8 cellular contexts compared by ENCODE assay signal in the genomic region with DNA sequence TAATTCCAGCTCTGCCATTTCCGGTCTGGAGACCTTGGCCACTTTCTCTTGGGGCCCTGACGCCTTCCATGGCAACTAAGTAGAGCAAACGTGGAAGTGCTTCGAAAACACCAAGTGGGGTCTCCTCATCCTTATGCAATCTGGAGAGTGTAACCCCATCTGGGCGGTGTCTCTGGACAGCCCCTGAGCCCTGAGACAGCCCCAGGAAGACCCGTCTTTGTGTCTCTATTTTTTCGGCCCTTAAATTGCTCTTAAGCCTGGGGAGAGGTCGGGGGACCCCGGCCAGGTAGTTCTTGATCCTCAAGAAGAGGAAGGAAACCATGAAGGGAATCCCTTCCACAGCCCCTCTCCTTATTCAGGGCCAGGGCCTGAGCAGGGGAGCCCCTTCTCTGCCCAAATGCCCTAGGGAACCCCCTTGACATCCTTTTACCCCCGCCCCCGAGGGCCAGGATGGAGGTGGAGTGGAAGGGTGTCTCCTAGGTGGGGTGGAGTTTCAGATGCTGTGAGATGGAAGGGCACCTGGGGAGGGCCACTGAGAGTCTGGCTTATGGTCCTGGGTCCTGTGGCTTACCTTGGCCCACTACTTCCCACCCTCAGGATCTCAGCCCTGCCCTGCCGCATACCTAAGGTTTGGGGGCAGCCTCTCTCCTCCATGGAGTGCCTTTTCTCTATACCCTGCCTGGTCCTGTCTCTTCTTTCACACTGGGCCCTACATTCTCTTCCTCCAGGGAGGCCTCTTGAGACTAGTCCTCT. TPM values are rescaled to one million over a fixed set of nuclear protein-coding genes. Genes with fewer than 3 reads are reported as not detected.
DNase-seq lines count a peak whose midpoint lies in the region; ATAC-seq and TF ChIP-seq lines count a peak whose summit lies in the region.

No MANE protein-coding gene starts in this region.

- H3K27me3 Mint-ChIP-seq in activated T-helper 2 cell treated with anti-CD3 and anti-CD28 coated beads, Interferon-gamma antibody, Interleukin-2, Interleukin-4, amounts not matched to agents 10 μg/mL and 5 μg/mL and 100 μg/mL, durations not matched to agents 14 hours and 24 hours and 36 hours (ENCODE audit: low read depth), result peaks cover 6% of the 10 kb centered on the region

- H3K4me3 ChIP-seq in HEK293 (ENCODE audit: low read depth, low read length), result no peak overlapping the region
- H3K4me3 ChIP-seq in iPS-15b (ENCODE audit: low read depth, low read length), result peak overlapping the region; percentile 50

- no peak overlapping the region; the same call in 1 of the 2 replicates for H3K27ac ChIP-seq in HEK293 (ENCODE audit: extremely low read depth, low read depth, low read length)

- H3K4me1 ChIP-seq in HEK293 (ENCODE audit: control insufficient read depth, insufficient read depth, low read length) (peaks cover 13% of the 10 kb centered on the region), iPS-15b (ENCODE audit: control insufficient read depth, insufficient read depth, low read length) (peaks cover 17% of the 10 kb centered on the region)

- CTCF ChIA-PET in HEK293 (lab: Yijun Ruan, JAX), result interaction anchor here (1.5 to 16.1 kb wide), 4 partner anchors 8 to 88 kb away, joined by 3 to 794 read pairs (median 30); partner anchors contain the start of genes ATG101 and SMIM41

- H3K36me3 Mint-ChIP-seq in activated T-helper 2 cell treated with anti-CD3 and anti-CD28 coated beads, Interferon-gamma antibody, Interleukin-2, Interleukin-4, amounts not matched to agents 10 μg/mL and 5 μg/mL and 100 μg/mL, durations not matched to agents 14 hours and 24 hours and 36 hours (ENCODE audit: low read depth), result peaks cover 4% of the 10 kb centered on the region
- peaks cover 13% of the 10 kb centered on the region for H3K36me3 Mint-ChIP-seq in stimulated activated effector memory CD8-positive, alpha-beta T cell treated with anti-CD3 and anti-CD28 coated beads, Interleukin-12 subunit alpha, Interleukin-12 subunit beta, amount 100 ng/mL, for 72 hours

- H3K9me3 ChIP-seq in HEK293 (ENCODE audit: control insufficient read depth, insufficient read depth, low read depth, low read length) (no peaks in the 10 kb centered on the region), iPS-15b (ENCODE audit: control insufficient read depth, insufficient read depth, low read length) (no peaks in the 10 kb centered on the region)

- H3K4me3 Mint-ChIP-seq in activated T-helper 2 cell treated with anti-CD3 and anti-CD28 coated beads, Interferon-gamma antibody, Interleukin-2, Interleukin-4, amounts not matched to agents 10 μg/mL and 5 μg/mL and 100 μg/mL, durations not matched to agents 14 hours and 24 hours and 36 hours (ENCODE audit: low read depth), result peak overlapping the region; percentile 71
- peak overlapping the region; percentile 68 for H3K4me3 Mint-ChIP-seq in stimulated activated effector memory CD8-positive, alpha-beta T cell treated with anti-CD3 and anti-CD28 coated beads, Interleukin-12 subunit alpha, Interleukin-12 subunit beta, amount 100 ng/mL, for 72 hours

- peaks cover 41% of the 10 kb centered on the region for H3K4me1 Mint-ChIP-seq in activated T-helper 2 cell treated with anti-CD3 and anti-CD28 coated beads, Interferon-gamma antibody, Interleukin-2, Interleukin-4, amounts not matched to agents 10 μg/mL and 5 μg/mL and 100 μg/mL, durations not matched to agents 14 hours and 24 hours and 36 hours (ENCODE audit: low read depth)
- H3K4me1 Mint-ChIP-seq in stimulated activated effector memory CD8-positive, alpha-beta T cell treated with anti-CD3 and anti-CD28 coated beads, Interleukin-12 subunit alpha, Interleukin-12 subunit beta, amount 100 ng/mL, for 72 hours, result peaks cover 42% of the 10 kb centered on the region

- H3K9me3 Mint-ChIP-seq in activated T-helper 2 cell treated with anti-CD3 and anti-CD28 coated beads, Interferon-gamma antibody, Interleukin-2, Interleukin-4, amounts not matched to agents 10 μg/mL and 5 μg/mL and 100 μg/mL, durations not matched to agents 14 hours and 24 hours and 36 hours, result no peaks in the 10 kb centered on the region
- no peaks in the 10 kb centered on the region for H3K9me3 Mint-ChIP-seq in stimulated activated effector memory CD8-positive, alpha-beta T cell treated with anti-CD3 and anti-CD28 coated beads, Interleukin-12 subunit alpha, Interleukin-12 subunit beta, amount 100 ng/mL, for 72 hours

- intact Hi-C loops in activated T-helper 2 cell treated with anti-CD3 and anti-CD28 coated beads, Interferon-gamma antibody, Interleukin-2, Interleukin-4, amounts not matched to agents 10 μg/mL and 5 μg/mL and 100 μg/mL, durations not matched to agents 14 hours and 24 hours and 36 hours (cut with micrococcal nuclease), result loop anchor here (1.0 kb wide), 2 partner anchors 8 to 18 kb away; partner anchors contain the start of gene NR4A1

- ATAC-seq in stimulated activated effector memory CD8-positive, alpha-beta T cell treated with anti-CD3 and anti-CD28 coated beads, Interleukin-12 subunit alpha, Interleukin-12 subunit beta, amount 100 ng/mL, for 72 hours, result no peak
- no peak for ATAC-seq in GM19452 (IDR thresholded peaks at IDR 0.05; ENCODE audit: unreplicated experiment)
- ATAC-seq in GM19467 (IDR thresholded peaks at IDR 0.05; ENCODE audit: unreplicated experiment), result no peak
- ATAC-seq in HG02885 (IDR thresholded peaks at IDR 0.05; ENCODE audit: poor library complexity, unreplicated experiment), result no peak

- no peak for DNase-seq in activated T-helper 2 cell treated with anti-CD3 and anti-CD28 coated beads, Interferon-gamma antibody, Interleukin-2, Interleukin-4, amounts not matched to agents 10 μg/mL and 5 μg/mL and 100 μg/mL, durations not matched to agents 14 hours and 24 hours and 36 hours (ENCODE audit: low spot score)
- no peak for DNase-seq in stimulated activated effector memory CD8-positive, alpha-beta T cell treated with anti-CD3 and anti-CD28 coated beads, Interleukin-12 subunit alpha, Interleukin-12 subunit beta, amount 100 ng/mL, for 72 hours (ENCODE audit: low spot score in 2 of 2)
- DNase-seq in SHP77 treated with DMSO at 0.1 percent for 48 hours (lab: John Stamatoyannopoulos, UW), result no peak

- H3K36me3 ChIP-seq in HEK293 (ENCODE audit: control insufficient read depth in 2 of 2, insufficient read depth in 1 of 2, low read length in 2 of 2) (no peaks in the 10 kb centered on the region), iPS-15b (ENCODE audit: control insufficient read depth, insufficient read depth, low read length) (no peaks in the 10 kb centered on the region)

- peak overlapping the region; percentile 81 for H3K27ac Mint-ChIP-seq in activated T-helper 2 cell treated with anti-CD3 and anti-CD28 coated beads, Interferon-gamma antibody, Interleukin-2, Interleukin-4, amounts not matched to agents 10 μg/mL and 5 μg/mL and 100 μg/mL, durations not matched to agents 14 hours and 24 hours and 36 hours
- peak overlapping the region; percentile 93 for H3K27ac Mint-ChIP-seq in stimulated activated effector memory CD8-positive, alpha-beta T cell treated with anti-CD3 and anti-CD28 coated beads, Interleukin-12 subunit alpha, Interleukin-12 subunit beta, amount 100 ng/mL, for 72 hours

- POLR2A ChIA-PET in HEK293 (lab: Yijun Ruan, JAX), result interaction anchor here (0.6 to 2.1 kb wide), 3 partner anchors 17 to 973 kb away, joined by 3 to 16 read pairs (median 8); partner anchors contain the start of genes ATG101, EIF4B and NR4A1

- peaks cover 57% of the 10 kb centered on the region for H3K27me3 ChIP-seq in iPS-15b (ENCODE audit: control insufficient read depth, insufficient read depth, low read length)

- TF ChIP-seq CTCF in HEK293 (tag by site-specific recombination; IDR thresholded peaks at IDR 0.05), result no peak

- H3K9ac ChIP-seq in iPS-15b (ENCODE audit: low read depth, low read length), result no peak overlapping the region

TF ChIP-seq in HEK293, 187 proteins besides CTCF, POLR2A, EP300 and RAD21:
- TF ChIP-seq ZNF335 (tag by site-specific recombination; conservative IDR thresholded peaks at IDR 0.05) (peak; percentile 39), ZNF670 (tag by site-specific recombination; IDR thresholded peaks at IDR 0.05; ENCODE audit: low read depth) (no peak)

RNA-seq across cellular contexts. Expression of gene NR4A1, which starts 17.6 kb away (rescaled TPM):
- total RNA-seq in activated T-helper 2 cell treated with anti-CD3 and anti-CD28 coated beads, Interferon-gamma antibody, Interleukin-2, Interleukin-4, amounts not matched to agents 10 μg/mL and 5 μg/mL and 100 μg/mL, durations not matched to agents 14 hours and 24 hours and 36 hours, result 134 and 139 TPM in 2 replicates

RNA-seq across cellular contexts. Expression of gene TAMALIN, which starts 26.9 kb away (rescaled TPM):
- total RNA-seq in activated T-helper 2 cell treated with anti-CD3 and anti-CD28 coated beads, Interferon-gamma antibody, Interleukin-2, Interleukin-4, amounts not matched to agents 10 μg/mL and 5 μg/mL and 100 μg/mL, durations not matched to agents 14 hours and 24 hours and 36 hours, result 6.0 and 6.1 TPM in 2 replicates

RNA-seq across cellular contexts. Expression of gene ATG101, which starts 36.1 kb away (rescaled TPM):
- total RNA-seq in activated T-helper 2 cell treated with anti-CD3 and anti-CD28 coated beads, Interferon-gamma antibody, Interleukin-2, Interleukin-4, amounts not matched to agents 10 μg/mL and 5 μg/mL and 100 μg/mL, durations not matched to agents 14 hours and 24 hours and 36 hours, result 44.6 and 45.9 TPM in 2 replicates

RNA-seq across cellular contexts. Expression of gene SMIM41, which starts 45.8 kb away (rescaled TPM):
- total RNA-seq in activated T-helper 2 cell treated with anti-CD3 and anti-CD28 coated beads, Interferon-gamma antibody, Interleukin-2, Interleukin-4, amounts not matched to agents 10 μg/mL and 5 μg/mL and 100 μg/mL, durations not matched to agents 14 hours and 24 hours and 36 hours, result 0.14 and 0.16 TPM in 2 replicates
